Comparison of ENCODE assay signal across 9 cellular contexts in the genomic region with DNA sequence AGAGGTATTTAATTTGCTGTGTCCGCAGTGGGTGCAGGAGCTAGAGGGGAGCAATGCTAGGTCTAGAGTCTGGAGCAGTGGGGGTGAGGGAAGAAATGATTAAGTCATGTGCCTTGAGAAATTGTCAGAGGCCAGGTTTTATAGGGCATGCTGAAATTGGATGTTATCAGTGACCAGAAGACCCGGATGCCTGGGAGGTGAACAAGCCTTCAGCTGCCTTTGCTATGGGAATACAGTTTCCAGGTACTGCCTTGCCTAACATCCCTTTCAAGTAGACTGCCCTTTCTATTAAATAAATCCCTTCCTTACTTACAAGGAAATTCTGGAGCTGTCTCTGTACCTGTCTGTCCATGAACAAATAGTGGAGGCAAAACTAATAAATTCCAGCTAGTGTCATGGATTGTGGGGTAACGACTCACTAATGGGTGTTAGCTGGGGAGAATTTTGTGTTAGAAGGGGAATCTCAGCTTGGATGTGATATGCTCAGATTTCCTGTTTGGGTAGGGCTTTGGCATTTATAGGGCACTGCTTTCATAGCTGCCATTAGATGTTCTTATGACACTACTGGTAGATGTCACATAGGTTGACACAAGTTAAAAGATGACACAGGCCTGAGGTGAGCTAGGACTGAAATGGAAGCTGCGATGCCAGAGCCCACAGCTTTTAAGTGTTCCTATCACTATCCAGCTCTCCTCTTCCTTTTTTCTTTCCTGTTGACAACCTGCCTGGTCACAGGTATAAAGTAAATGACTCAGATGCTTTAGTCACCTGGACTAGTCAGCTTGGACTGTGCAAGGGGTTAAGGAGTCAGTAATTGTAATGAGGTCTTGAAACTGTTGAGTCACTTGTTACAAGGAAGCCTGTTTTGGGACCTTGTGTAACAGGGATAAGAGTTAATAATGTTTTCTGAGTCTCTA. TPM values are rescaled to one million over a fixed set of nuclear protein-coding genes. Genes with fewer than 3 reads are reported as not detected.
A peak's percentile ranks its signal among the peaks of the same experiment; 100 is the strongest.
DNase-seq lines count a peak whose midpoint lies in the region; ATAC-seq and TF ChIP-seq lines count a peak whose summit lies in the region.
"Had no signal": no experiment of that assay in that cellular context is flagged by ENCODE, and none has a peak within 500 bp of the region (broad histone marks: within the 10 kb centered on the region; RNA-seq: fewer than 3 reads in every experiment).

No MANE protein-coding gene starts in this region.

- no peaks in the 10 kb centered on the region for H3K27me3 ChIP-seq in upper lobe of left lung

- DNase-seq in activated CD8-positive, alpha-beta memory T cell treated with anti-CD3 and anti-CD28 coated beads, Interleukin-2, amount 10 ng/mL, durations not matched to agents 7 days and 5 days = no peak
- DNase-seq in activated CD8-positive, alpha-beta memory T cell treated with anti-CD3 and anti-CD28 coated beads, Interleukin-2, amount 50 U/mL, for 48 hours = no peak
- DNase-seq in activated naive CD8-positive, alpha-beta T cell treated with anti-CD3 and anti-CD28 coated beads, Interleukin-2, amount 50 U/mL, for 24 hours = no peak
- DNase-seq in kidney tubule cell (ENCODE audit: low spot score) (peak; percentile 96), upper lobe of left lung (no peak), SHP77 treated with DMSO at 0.1 percent for 48 hours (lab: John Stamatoyannopoulos, UW) (no peak), GOT3 (lab: John Stamatoyannopoulos, UW) (no peak), pons (ENCODE audit: low spot score) (no peak)
- DNase-seq: DMS153 had no signal

- H3K27me3 Mint-ChIP-seq in activated CD8-positive, alpha-beta memory T cell treated with anti-CD3 and anti-CD28 coated beads, Interleukin-2, amount 10 ng/mL, durations not matched to agents 7 days and 5 days = no peaks in the 10 kb centered on the region
- no peaks in the 10 kb centered on the region for H3K27me3 Mint-ChIP-seq in activated naive CD8-positive, alpha-beta T cell treated with anti-CD3 and anti-CD28 coated beads, Interleukin-2, amount 50 U/mL, for 24 hours

- peaks cover 8 to 29% (median 17%) of the 10 kb centered on the region in 4 donors for H3K36me3 ChIP-seq in upper lobe of left lung

- peak overlapping the region; percentile 53 for H3K27ac Mint-ChIP-seq in activated CD8-positive, alpha-beta memory T cell treated with anti-CD3 and anti-CD28 coated beads, Interleukin-2, amount 10 ng/mL, durations not matched to agents 7 days and 5 days
- peak overlapping the region; percentile 85 for H3K27ac Mint-ChIP-seq in activated naive CD8-positive, alpha-beta T cell treated with anti-CD3 and anti-CD28 coated beads, Interleukin-2, amount 50 U/mL, for 24 hours

- no peak for TF ChIP-seq CTCF in upper lobe of left lung (IDR thresholded peaks at IDR 0.05)

- H3K4me3 Mint-ChIP-seq in activated CD8-positive, alpha-beta memory T cell treated with anti-CD3 and anti-CD28 coated beads, Interleukin-2, amount 10 ng/mL, durations not matched to agents 7 days and 5 days = no peak overlapping the region
- H3K4me3 Mint-ChIP-seq in activated naive CD8-positive, alpha-beta T cell treated with anti-CD3 and anti-CD28 coated beads, Interleukin-2, amount 50 U/mL, for 24 hours = peak overlapping the region; percentile 32

- peaks cover 70% of the 10 kb centered on the region for H3K4me1 Mint-ChIP-seq in activated CD8-positive, alpha-beta memory T cell treated with anti-CD3 and anti-CD28 coated beads, Interleukin-2, amount 10 ng/mL, durations not matched to agents 7 days and 5 days
- H3K4me1 Mint-ChIP-seq in activated naive CD8-positive, alpha-beta T cell treated with anti-CD3 and anti-CD28 coated beads, Interleukin-2, amount 50 U/mL, for 24 hours = peaks cover 78% of the 10 kb centered on the region

- peak overlapping the region; percentile 70 to 96 (median 81) for H3K27ac ChIP-seq in upper lobe of left lung

- peak in 1 of 4 donors; percentile 90 for TF ChIP-seq EP300 in upper lobe of left lung (IDR thresholded peaks at IDR 0.05)

- H3K9me3 Mint-ChIP-seq in activated CD8-positive, alpha-beta memory T cell treated with anti-CD3 and anti-CD28 coated beads, Interleukin-2, amount 10 ng/mL, durations not matched to agents 7 days and 5 days (ENCODE audit: low read depth) = no peaks in the 10 kb centered on the region
- no peaks in the 10 kb centered on the region for H3K9me3 Mint-ChIP-seq in activated naive CD8-positive, alpha-beta T cell treated with anti-CD3 and anti-CD28 coated beads, Interleukin-2, amount 50 U/mL, for 24 hours

- no peaks in the 10 kb centered on the region for H3K9me3 ChIP-seq in upper lobe of left lung

- peaks cover 58% of the 10 kb centered on the region for H3K36me3 Mint-ChIP-seq in activated CD8-positive, alpha-beta memory T cell treated with anti-CD3 and anti-CD28 coated beads, Interleukin-2, amount 10 ng/mL, durations not matched to agents 7 days and 5 days
- H3K36me3 Mint-ChIP-seq in activated naive CD8-positive, alpha-beta T cell treated with anti-CD3 and anti-CD28 coated beads, Interleukin-2, amount 50 U/mL, for 24 hours (ENCODE audit: low read depth) = peaks cover 54% of the 10 kb centered on the region

- ATAC-seq in activated CD8-positive, alpha-beta memory T cell treated with anti-CD3 and anti-CD28 coated beads, Interleukin-2, amount 10 ng/mL, durations not matched to agents 7 days and 5 days = peak; percentile 38
- ATAC-seq in activated naive CD8-positive, alpha-beta T cell treated with anti-CD3 and anti-CD28 coated beads, Interleukin-2, amount 50 U/mL, for 24 hours = peak; percentile 88
- peak; percentile 54 to 71 for ATAC-seq in upper lobe of left lung (ENCODE audit: low FRiP score in 2 of 2)

- no peak overlapping the region for H3K4me3 ChIP-seq in upper lobe of left lung

- TF ChIP-seq POLR2A in upper lobe of left lung (IDR thresholded peaks at IDR 0.05) = no peak

- 72 to 73% methylated on average over 4 of the region's 4 CpGs for WGBS in upper lobe of left lung, 2 donors

- CTCF ChIA-PET in activated CD8-positive, alpha-beta memory T cell treated with anti-CD3 and anti-CD28 coated beads, Interleukin-2, amount 10 ng/mL, durations not matched to agents 7 days and 5 days (lab: Charles Lee) = interaction anchor here (0.8 to 11.8 kb wide), 4 partner anchors 11 to 125 kb away, joined by 3 to 147 read pairs (median 12); no protein-coding TSS in a partner anchor

- H3K4me1 ChIP-seq in upper lobe of left lung = peaks cover 68 to 78% (median 71%) of the 10 kb centered on the region in 4 donors

RNA-seq across cellular contexts. Expression of gene CHD2, which starts 21.3 kb away (rescaled TPM):
- 100 to 1,000 TPM; 121 to 151 TPM for total RNA-seq in activated CD8-positive, alpha-beta memory T cell treated with anti-CD3 and anti-CD28 coated beads, Interleukin-2, amount 10 ng/mL, durations not matched to agents 7 days and 5 days
- total RNA-seq in upper lobe of left lung = 100 to 1,000 TPM; 102 to 500 (median 155) TPM

Comparison
In these comparisons a context has a peak if more than half of its experiments do, and no peak if none do; other contexts are left out.
1. ATAC-seq: peak in every context shown above with its lines; median percentile 88 in activated naive CD8-positive, alpha-beta T cell treated with anti-CD3 and anti-CD28 coated beads, Interleukin-2, amount 50 U/mL, for 24 hours; 62 in upper lobe of left lung; 38 in activated CD8-positive, alpha-beta memory T cell treated with anti-CD3 and anti-CD28 coated beads, Interleukin-2, amount 10 ng/mL, durations not matched to agents 7 days and 5 days.